Comparison of ENCODE assay signal across 9 cellular contexts in the genomic region with DNA sequence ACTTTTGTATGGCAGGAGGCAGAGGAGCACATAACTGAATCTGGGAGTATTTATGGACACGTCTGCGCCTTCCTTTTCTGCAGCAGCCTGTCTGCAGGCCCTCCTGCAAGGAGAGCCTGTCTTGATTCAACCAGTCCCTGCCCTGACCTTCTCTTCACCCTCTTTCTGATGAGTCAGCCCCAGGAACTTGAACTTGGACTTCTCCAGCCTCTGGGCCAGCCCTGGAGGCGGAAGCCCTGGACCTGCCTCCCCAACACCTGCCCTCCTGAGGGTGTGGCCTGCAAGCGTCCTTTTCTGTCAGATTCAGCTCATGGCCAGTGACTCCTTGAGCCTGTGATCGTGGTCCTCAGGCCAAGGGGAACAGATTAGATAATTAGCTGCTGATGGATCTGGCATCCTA. TPM values are rescaled to one million over a fixed set of nuclear protein-coding genes. Genes with fewer than 3 reads are reported as not detected.
DNase-seq lines count a peak whose midpoint lies in the region; ATAC-seq and TF ChIP-seq lines count a peak whose summit lies in the region.
"Had no signal": no experiment of that assay in that cellular context is flagged by ENCODE, and none has a peak within 500 bp of the region (broad histone marks: within the 10 kb centered on the region; RNA-seq: fewer than 3 reads in every experiment).

No MANE protein-coding gene starts in this region.

- H3K4me1 ChIP-seq in PC-3 (ENCODE audit: insufficient read depth, low read length) (peaks cover 64% of the 10 kb centered on the region), esophagus muscularis mucosa (peaks cover 63 to 67% (median 64%) of the 10 kb centered on the region in 4 donors)

- H3K4me2 ChIP-seq in PC-3 (ENCODE audit: low read length) = peak overlapping the region; percentile 67

- CTCF ChIA-PET in PC-3 (lab: Charles Lee) = no interaction called here
- CTCF ChIA-PET in activated CD4-positive, alpha-beta T cell treated with anti-CD3 and anti-CD28 coated beads for 36 hours (lab: Charles Lee) = no interaction called here

- peaks cover 4% of the 10 kb centered on the region for H3F3A ChIP-seq in PC-3 (ENCODE audit: low read length, unreplicated experiment)

- POLR2A ChIA-PET in PC-3 (lab: Charles Lee; ENCODE audit: unreplicated experiment) = no interaction called here
- POLR2A ChIA-PET in activated CD4-positive, alpha-beta T cell treated with anti-CD3 and anti-CD28 coated beads for 36 hours (lab: Charles Lee) = interaction anchor here (0.5 kb wide), 1 partner anchor 658 kb away, joined by 9 read pairs; no protein-coding TSS in a partner anchor

- H3K27ac Mint-ChIP-seq in progenitor cell of endocrine pancreas (peak overlapping the region; percentile 62), nephron progenitor cell (no peak overlapping the region)
- H3K27ac Mint-ChIP-seq in activated CD4-positive, alpha-beta T cell treated with anti-CD3 and anti-CD28 coated beads for 36 hours = no peak overlapping the region

- H3K4me3 ChIP-seq in PC-3 (ENCODE audit: low read length) (peak overlapping the region; percentile 21; the same call in 1 of the 2 replicates), esophagus muscularis mucosa (no peak overlapping the region)
- H3K4me3 ChIP-seq: GM12878 had no signal

- ATAC-seq in PC-3 = peak; percentile 64
- no peak for ATAC-seq in activated CD4-positive, alpha-beta T cell treated with anti-CD3 and anti-CD28 coated beads for 36 hours
- ATAC-seq: GM12878 had no signal

- H3K36me3 ChIP-seq in PC-3 (ENCODE audit: low read depth, low read length) (no peaks in the 10 kb centered on the region), esophagus muscularis mucosa (no peaks in the 10 kb centered on the region)

- no peak overlapping the region for H2AFZ ChIP-seq in PC-3 (ENCODE audit: low read length)

- WGBS in esophagus muscularis mucosa = 60% methylated on average over 4 of the region's 5 CpGs

- no peaks in the 10 kb centered on the region for H3K9me3 Mint-ChIP-seq in progenitor cell of endocrine pancreas (ENCODE audit: low read depth)
- no peaks in the 10 kb centered on the region for H3K9me3 Mint-ChIP-seq in nephron progenitor cell
- no peaks in the 10 kb centered on the region for H3K9me3 Mint-ChIP-seq in activated CD4-positive, alpha-beta T cell treated with anti-CD3 and anti-CD28 coated beads for 36 hours (ENCODE audit: low read depth)

- peaks cover 23% of the 10 kb centered on the region for H3K27me3 Mint-ChIP-seq in progenitor cell of endocrine pancreas
- peaks cover 16% of the 10 kb centered on the region for H3K27me3 Mint-ChIP-seq in nephron progenitor cell (ENCODE audit: low read depth, poor library complexity)
- H3K27me3 Mint-ChIP-seq in activated CD4-positive, alpha-beta T cell treated with anti-CD3 and anti-CD28 coated beads for 36 hours = no peaks in the 10 kb centered on the region

- TF ChIP-seq EP300 in esophagus muscularis mucosa (IDR thresholded peaks at IDR 0.05) = no peak

- no peak for TF ChIP-seq CTCF in PC-3 (conservative IDR thresholded peaks at IDR 0.05; ENCODE audit: low read depth, low read length)
- no peak for TF ChIP-seq CTCF in esophagus muscularis mucosa (IDR thresholded peaks at IDR 0.05)
- no peak for TF ChIP-seq CTCF in progenitor cell of endocrine pancreas (IDR thresholded peaks at IDR 0.05; ENCODE audit: unreplicated experiment)
- TF ChIP-seq CTCF in nephron progenitor cell (IDR thresholded peaks at IDR 0.05) = no peak

- peaks cover 28% of the 10 kb centered on the region for H3K4me1 Mint-ChIP-seq in progenitor cell of endocrine pancreas (ENCODE audit: low read depth)
- peaks cover 61% of the 10 kb centered on the region for H3K4me1 Mint-ChIP-seq in nephron progenitor cell
- peaks cover 27% of the 10 kb centered on the region for H3K4me1 Mint-ChIP-seq in activated CD4-positive, alpha-beta T cell treated with anti-CD3 and anti-CD28 coated beads for 36 hours

- H3K4me3 Mint-ChIP-seq in progenitor cell of endocrine pancreas (ENCODE audit: low read depth) (no peak overlapping the region), nephron progenitor cell (no peak overlapping the region)
- no peak overlapping the region for H3K4me3 Mint-ChIP-seq in activated CD4-positive, alpha-beta T cell treated with anti-CD3 and anti-CD28 coated beads for 36 hours

- intact Hi-C loops in PC-3 (cut with micrococcal nuclease) = no loop called here
- intact Hi-C loops in esophagus muscularis mucosa (cut with DNase I) = no loop called here
- intact Hi-C loops in activated CD4-positive, alpha-beta T cell treated with anti-CD3 and anti-CD28 coated beads for 36 hours (cut with DNase I, micrococcal nuclease) = no loop called here

- H3K9me2 ChIP-seq in PC-3 (replicated peaks; ENCODE audit: low read length) = no peaks in the 10 kb centered on the region

- peaks cover 39% of the 10 kb centered on the region for H3K79me2 ChIP-seq in PC-3 (ENCODE audit: low read length)

- BruUV-seq in PC-3 (replicated peaks; lab: Mats Ljungman, UMichigan) = no TSS peak

- H4K20me1 ChIP-seq in PC-3 (ENCODE audit: low read length) = no peaks in the 10 kb centered on the region

- peak overlapping the region; percentile 45 for H3K9ac ChIP-seq in PC-3 (ENCODE audit: low read length)

- H3K27ac ChIP-seq in PC-3 (ENCODE audit: low read length) (peak overlapping the region; percentile 92), esophagus muscularis mucosa (replicated peaks in 1 of 4) (peak overlapping the region; percentile 87 to 96 (median 89))

- no peaks in the 10 kb centered on the region for H3K9me3 ChIP-seq in PC-3 (ENCODE audit: low read length)
- no peaks in the 10 kb centered on the region for H3K9me3 ChIP-seq in esophagus muscularis mucosa

- H3K36me3 Mint-ChIP-seq in progenitor cell of endocrine pancreas (ENCODE audit: insufficient read depth) = no peaks in the 10 kb centered on the region
- no peaks in the 10 kb centered on the region for H3K36me3 Mint-ChIP-seq in nephron progenitor cell (ENCODE audit: low read depth)
- no peaks in the 10 kb centered on the region for H3K36me3 Mint-ChIP-seq in activated CD4-positive, alpha-beta T cell treated with anti-CD3 and anti-CD28 coated beads for 36 hours (ENCODE audit: low read depth)

- DNase-seq in H4 (ENCODE audit: low spot score) (peak; percentile 40), PC-3 (peak; percentile 97), esophagus muscularis mucosa (ENCODE audit: extremely low spot score) (no peak), progenitor cell of endocrine pancreas (ENCODE audit: low spot score, unreplicated experiment) (no peak), nephron progenitor cell (no peak), putamen (ENCODE audit: low spot score) (no peak), foreskin melanocyte (no peak)
- DNase-seq in activated CD4-positive, alpha-beta T cell treated with anti-CD3 and anti-CD28 coated beads for 36 hours = no peak

- H3K27me3 ChIP-seq in PC-3 (ENCODE audit: low read length) (no peaks in the 10 kb centered on the region), esophagus muscularis mucosa (no peaks in the 10 kb centered on the region)

- TF ChIP-seq POLR2A in esophagus muscularis mucosa (IDR thresholded peaks at IDR 0.05; ENCODE audit: low read depth) = no peak

RNA-seq across cellular contexts. Expression of a gene that starts 20.0 kb away (rescaled TPM):
- total RNA-seq in H4 (2014; rRNA removed; shearing (Covaris generic)) = 0.68 and 0.83 TPM in 2 replicates
- total RNA-seq in PC-3 (2014; rRNA removed) (8.6 and 12.2 TPM in 2 replicates), esophagus muscularis mucosa (1 to 10 TPM; 1.5 to 4.9 (median 3.8) TPM), progenitor cell of endocrine pancreas (8.7 and 9.3 TPM in 2 replicates)
- total RNA-seq in activated CD4-positive, alpha-beta T cell treated with anti-CD3 and anti-CD28 coated beads for 36 hours = under 1 TPM; 0.09 to 0.14 TPM

RNA-seq across cellular contexts. Expression of a gene that starts 52.2 kb away (rescaled TPM):
- total RNA-seq in H4 (2014; rRNA removed; shearing (Covaris generic)) = 1.0 and 1.2 TPM in 2 replicates
- total RNA-seq in PC-3 (2014; rRNA removed) (5.1 and 7.0 TPM in 2 replicates), esophagus muscularis mucosa (under 1 TPM; under 0.01 to 0.71 (median 0.40) TPM), progenitor cell of endocrine pancreas (117 and 128 TPM in 2 replicates)
- under 1 TPM; 0.25 to 0.57 TPM for total RNA-seq in activated CD4-positive, alpha-beta T cell treated with anti-CD3 and anti-CD28 coated beads for 36 hours

Comparison
In these comparisons a context has a peak if more than half of its experiments do, and no peak if none do; other contexts are left out.
1. DNase-seq: peak in H4 (single experiment) and PC-3 (single experiment); none in esophagus muscularis mucosa (single experiment), progenitor cell of endocrine pancreas (single experiment), nephron progenitor cell (single experiment), activated CD4-positive, alpha-beta T cell treated with anti-CD3 and anti-CD28 coated beads for 36 hours (single experiment), putamen (single experiment) and foreskin melanocyte (single experiment).
2. RNA of a gene that starts 52.2 kb away (total RNA-seq): 117 to 128 TPM in progenitor cell of endocrine pancreas; 5.1 to 7.0 TPM in PC-3, 1.0 to 1.2 TPM in H4, 0.25 to 0.57 TPM in activated CD4-positive, alpha-beta T cell treated with anti-CD3 and anti-CD28 coated beads for 36 hours and under 0.01 to 0.71 TPM in esophagus muscularis mucosa; every median in the first group is over 10 times any median in the second.